2 cellular contexts compared by ENCODE assay signal in the genomic region with DNA sequence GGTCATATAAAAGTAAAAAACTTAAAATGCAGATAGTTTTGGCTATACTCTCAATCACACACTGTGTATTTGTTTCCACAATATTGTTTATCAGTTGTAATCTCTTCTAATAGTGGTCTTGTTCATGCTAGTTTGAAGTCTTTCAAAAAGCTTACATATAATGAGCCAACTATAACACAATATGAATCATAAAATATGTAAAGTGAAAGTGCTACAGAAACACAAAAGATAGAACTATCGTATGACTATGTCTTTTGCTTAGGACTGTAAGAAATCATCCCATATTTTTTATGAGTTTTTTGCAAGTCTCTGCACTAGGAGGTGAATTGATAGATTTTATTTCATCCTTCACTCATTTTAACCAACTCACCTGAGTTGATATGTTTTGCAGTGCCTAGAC.
TF ChIP-seq lines count a peak whose summit lies in the region.

No MANE protein-coding gene starts in this region.

TF ChIP-seq in SK-N-SH, 30 proteins besides CTCF, POLR2A, EP300 and RAD21 (continued from another document):
- TF ChIP-seq, protein P1, sequence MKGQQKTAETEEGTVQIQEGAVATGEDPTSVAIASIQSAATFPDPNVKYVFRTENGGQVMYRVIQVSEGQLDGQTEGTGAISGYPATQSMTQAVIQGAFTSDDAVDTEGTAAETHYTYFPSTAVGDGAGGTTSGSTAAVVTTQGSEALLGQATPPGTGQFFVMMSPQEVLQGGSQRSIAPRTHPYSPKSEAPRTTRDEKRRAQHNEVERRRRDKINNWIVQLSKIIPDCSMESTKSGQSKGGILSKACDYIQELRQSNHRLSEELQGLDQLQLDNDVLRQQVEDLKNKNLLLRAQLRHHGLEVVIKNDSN (IDR thresholded peaks at IDR 0.05; ENCODE audit: borderline replicate concordance, low read depth), result no peak
- TF ChIP-seq TEAD4 (IDR thresholded peaks at IDR 0.05; ENCODE audit: borderline replicate concordance, insufficient read depth), result no peak
- no peak for TF ChIP-seq MXI1 (IDR thresholded peaks at IDR 0.05; ENCODE audit: low read depth, low read length)
- no peak for TF ChIP-seq SIN3A (IDR thresholded peaks at IDR 0.05; ENCODE audit: borderline replicate concordance, low read depth, low read length)
- TF ChIP-seq ELF1 (IDR thresholded peaks at IDR 0.05), result no peak
- no peak for TF ChIP-seq SMC3 (IDR thresholded peaks at IDR 0.05; ENCODE audit: low read depth, low read length)
- TF ChIP-seq YY1 (IDR thresholded peaks at IDR 0.05; ENCODE audit: low read depth), result no peak
- TF ChIP-seq RFX5 (IDR thresholded peaks at IDR 0.05; ENCODE audit: low read length), result no peak
- TF ChIP-seq FOSL2 (IDR thresholded peaks at IDR 0.05; ENCODE audit: borderline replicate concordance, low read depth), result no peak
- TF ChIP-seq, protein P2, sequence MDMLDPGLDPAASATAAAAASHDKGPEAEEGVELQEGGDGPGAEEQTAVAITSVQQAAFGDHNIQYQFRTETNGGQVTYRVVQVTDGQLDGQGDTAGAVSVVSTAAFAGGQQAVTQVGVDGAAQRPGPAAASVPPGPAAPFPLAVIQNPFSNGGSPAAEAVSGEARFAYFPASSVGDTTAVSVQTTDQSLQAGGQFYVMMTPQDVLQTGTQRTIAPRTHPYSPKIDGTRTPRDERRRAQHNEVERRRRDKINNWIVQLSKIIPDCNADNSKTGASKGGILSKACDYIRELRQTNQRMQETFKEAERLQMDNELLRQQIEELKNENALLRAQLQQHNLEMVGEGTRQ (IDR thresholded peaks at IDR 0.05; ENCODE audit: borderline replicate concordance, low read depth, low read length), result no peak
- no peak for TF ChIP-seq FOXM1 (IDR thresholded peaks at IDR 0.05; ENCODE audit: low read depth)

TF ChIP-seq in SK-N-SH treated with all-trans-retinoic acid at 6 μM for 48 hours, 23 proteins besides CTCF, POLR2A, EP300 and RAD21 (continued from another document):
- TF ChIP-seq, protein P3, sequence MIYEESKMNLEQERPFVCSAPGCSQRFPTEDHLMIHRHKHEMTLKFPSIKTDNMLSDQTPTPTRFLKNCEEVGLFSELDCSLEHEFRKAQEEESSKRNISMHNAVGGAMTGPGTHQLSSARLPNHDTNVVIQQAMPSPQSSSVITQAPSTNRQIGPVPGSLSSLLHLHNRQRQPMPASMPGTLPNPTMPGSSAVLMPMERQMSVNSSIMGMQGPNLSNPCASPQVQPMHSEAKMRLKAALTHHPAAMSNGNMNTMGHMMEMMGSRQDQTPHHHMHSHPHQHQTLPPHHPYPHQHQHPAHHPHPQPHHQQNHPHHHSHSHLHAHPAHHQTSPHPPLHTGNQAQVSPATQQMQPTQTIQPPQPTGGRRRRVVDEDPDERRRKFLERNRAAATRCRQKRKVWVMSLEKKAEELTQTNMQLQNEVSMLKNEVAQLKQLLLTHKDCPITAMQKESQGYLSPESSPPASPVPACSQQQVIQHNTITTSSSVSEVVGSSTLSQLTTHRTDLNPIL (CRISPR knock-in tag; IDR thresholded peaks at IDR 0.05; ENCODE audit: low read depth), result no peak
- TF ChIP-seq RARB (CRISPR knock-in tag; IDR thresholded peaks at IDR 0.05), result no peak
- TF ChIP-seq, protein P4, sequence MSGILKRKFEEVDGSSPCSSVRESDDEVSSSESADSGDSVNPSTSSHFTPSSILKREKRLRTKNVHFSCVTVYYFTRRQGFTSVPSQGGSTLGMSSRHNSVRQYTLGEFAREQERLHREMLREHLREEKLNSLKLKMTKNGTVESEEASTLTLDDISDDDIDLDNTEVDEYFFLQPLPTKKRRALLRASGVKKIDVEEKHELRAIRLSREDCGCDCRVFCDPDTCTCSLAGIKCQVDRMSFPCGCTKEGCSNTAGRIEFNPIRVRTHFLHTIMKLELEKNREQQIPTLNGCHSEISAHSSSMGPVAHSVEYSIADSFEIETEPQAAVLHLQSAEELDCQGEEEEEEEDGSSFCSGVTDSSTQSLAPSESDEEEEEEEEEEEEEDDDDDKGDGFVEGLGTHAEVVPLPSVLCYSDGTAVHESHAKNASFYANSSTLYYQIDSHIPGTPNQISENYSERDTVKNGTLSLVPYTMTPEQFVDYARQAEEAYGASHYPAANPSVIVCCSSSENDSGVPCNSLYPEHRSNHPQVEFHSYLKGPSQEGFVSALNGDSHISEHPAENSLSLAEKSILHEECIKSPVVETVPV (CRISPR knock-in tag; IDR thresholded peaks at IDR 0.05), result no peak
- no peak for TF ChIP-seq ZNF8 (CRISPR knock-in tag; IDR thresholded peaks at IDR 0.05)
- TF ChIP-seq, protein P5, sequence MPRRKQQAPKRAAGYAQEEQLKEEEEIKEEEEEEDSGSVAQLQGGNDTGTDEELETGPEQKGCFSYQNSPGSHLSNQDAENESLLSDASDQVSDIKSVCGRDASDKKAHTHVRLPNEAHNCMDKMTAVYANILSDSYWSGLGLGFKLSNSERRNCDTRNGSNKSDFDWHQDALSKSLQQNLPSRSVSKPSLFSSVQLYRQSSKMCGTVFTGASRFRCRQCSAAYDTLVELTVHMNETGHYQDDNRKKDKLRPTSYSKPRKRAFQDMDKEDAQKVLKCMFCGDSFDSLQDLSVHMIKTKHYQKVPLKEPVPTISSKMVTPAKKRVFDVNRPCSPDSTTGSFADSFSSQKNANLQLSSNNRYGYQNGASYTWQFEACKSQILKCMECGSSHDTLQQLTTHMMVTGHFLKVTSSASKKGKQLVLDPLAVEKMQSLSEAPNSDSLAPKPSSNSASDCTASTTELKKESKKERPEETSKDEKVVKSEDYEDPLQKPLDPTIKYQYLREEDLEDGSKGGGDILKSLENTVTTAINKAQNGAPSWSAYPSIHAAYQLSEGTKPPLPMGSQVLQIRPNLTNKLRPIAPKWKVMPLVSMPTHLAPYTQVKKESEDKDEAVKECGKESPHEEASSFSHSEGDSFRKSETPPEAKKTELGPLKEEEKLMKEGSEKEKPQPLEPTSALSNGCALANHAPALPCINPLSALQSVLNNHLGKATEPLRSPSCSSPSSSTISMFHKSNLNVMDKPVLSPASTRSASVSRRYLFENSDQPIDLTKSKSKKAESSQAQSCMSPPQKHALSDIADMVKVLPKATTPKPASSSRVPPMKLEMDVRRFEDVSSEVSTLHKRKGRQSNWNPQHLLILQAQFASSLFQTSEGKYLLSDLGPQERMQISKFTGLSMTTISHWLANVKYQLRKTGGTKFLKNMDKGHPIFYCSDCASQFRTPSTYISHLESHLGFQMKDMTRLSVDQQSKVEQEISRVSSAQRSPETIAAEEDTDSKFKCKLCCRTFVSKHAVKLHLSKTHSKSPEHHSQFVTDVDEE (CRISPR knock-in tag; IDR thresholded peaks at IDR 0.05), result no peak
- TF ChIP-seq TOX (CRISPR knock-in tag; IDR thresholded peaks at IDR 0.05; ENCODE audit: borderline replicate concordance), result no peak
- TF ChIP-seq ZFP3 (CRISPR knock-in tag; IDR thresholded peaks at IDR 0.05), result no peak
- TF ChIP-seq, protein P6, sequence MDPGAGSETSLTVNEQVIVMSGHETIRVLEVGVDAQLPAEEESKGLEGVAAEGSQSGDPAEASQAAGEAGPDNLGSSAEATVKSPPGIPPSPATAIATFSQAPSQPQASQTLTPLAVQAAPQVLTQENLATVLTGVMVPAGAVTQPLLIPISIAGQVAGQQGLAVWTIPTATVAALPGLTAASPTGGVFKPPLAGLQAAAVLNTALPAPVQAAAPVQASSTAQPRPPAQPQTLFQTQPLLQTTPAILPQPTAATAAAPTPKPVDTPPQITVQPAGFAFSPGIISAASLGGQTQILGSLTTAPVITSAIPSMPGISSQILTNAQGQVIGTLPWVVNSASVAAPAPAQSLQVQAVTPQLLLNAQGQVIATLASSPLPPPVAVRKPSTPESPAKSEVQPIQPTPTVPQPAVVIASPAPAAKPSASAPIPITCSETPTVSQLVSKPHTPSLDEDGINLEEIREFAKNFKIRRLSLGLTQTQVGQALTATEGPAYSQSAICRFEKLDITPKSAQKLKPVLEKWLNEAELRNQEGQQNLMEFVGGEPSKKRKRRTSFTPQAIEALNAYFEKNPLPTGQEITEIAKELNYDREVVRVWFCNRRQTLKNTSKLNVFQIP (CRISPR knock-in tag; IDR thresholded peaks at IDR 0.05; ENCODE audit: borderline replicate concordance, low read depth), result no peak
- no peak for TF ChIP-seq BACH2 (CRISPR knock-in tag; IDR thresholded peaks at IDR 0.05; ENCODE audit: borderline replicate concordance)
TF ChIP-seq in SK-N-SH treated with all-trans-retinoic acid at 6 μM for 48 hours: peak in this region for 0.
